In the genomic region with DNA sequence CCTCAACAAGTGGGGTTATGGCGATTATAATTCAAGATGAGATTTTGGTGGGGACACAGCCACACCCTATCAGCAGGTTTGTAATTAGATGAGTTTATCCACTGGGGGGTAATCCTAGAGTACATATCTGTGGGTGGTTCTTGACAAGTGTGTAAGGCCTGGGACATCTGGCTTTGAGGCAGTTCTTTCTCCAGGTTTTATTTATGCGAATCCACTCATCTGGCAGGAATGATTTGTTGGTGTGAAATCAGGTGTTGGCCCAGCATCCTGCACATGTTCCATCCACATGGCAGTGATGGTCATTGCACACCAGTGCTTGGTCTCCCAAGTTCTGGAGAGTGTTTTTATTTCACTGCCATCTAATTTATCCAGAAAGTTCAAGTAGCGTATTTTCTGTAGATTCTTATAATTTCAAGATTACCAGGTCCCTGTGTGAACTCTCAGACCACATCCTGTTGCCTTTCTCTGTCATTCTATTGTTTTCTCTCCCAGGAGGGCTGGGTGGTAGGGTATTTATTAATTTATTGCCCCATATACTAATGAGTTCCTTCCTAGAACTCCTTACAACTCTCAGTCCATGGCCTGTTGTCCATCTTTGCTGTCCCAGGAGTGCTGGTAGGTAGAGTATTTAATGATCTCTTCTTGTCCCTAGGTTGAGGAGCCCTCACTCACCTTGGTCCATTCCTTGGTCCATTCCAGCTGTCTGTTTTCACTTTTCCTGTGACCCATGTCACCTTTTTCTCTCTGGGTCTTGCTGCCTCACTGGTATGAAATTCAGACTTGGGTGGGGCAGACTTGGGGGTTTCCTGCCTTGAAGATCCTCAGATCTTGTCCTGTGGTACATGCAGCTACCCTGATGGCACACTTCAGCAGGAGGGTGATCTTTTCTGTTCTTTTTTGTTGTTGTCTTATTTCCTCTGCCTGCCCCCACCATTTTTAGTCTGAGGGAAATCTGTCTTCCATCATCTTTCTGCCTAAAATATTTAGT, we compare ENCODE assay signal across 9 cellular contexts. TPM values are rescaled to one million over a fixed set of nuclear protein-coding genes. Genes with fewer than 3 reads are reported as not detected.
DNase-seq lines count a peak whose midpoint lies in the region; ATAC-seq lines count a peak whose summit lies in the region.
"Had no signal": no experiment of that assay in that cellular context is flagged by ENCODE, and none has a peak within 500 bp of the region (broad histone marks: within the 10 kb centered on the region; RNA-seq: fewer than 3 reads in every experiment).

No MANE protein-coding gene starts in this region.

- H3K27ac ChIP-seq in naive thymus-derived CD4-positive, alpha-beta T cell (ENCODE audit: low read depth, low read length) = peak overlapping the region; percentile 79
- H3K27ac ChIP-seq: colonic mucosa had no signal

- intact Hi-C loops in activated CD4-positive, alpha-beta memory T cell treated with anti-CD3 and anti-CD28 coated beads for 36 hours (cut with micrococcal nuclease) = loop anchor here (5.0 kb wide), 1 partner anchor 53 kb away; no protein-coding TSS in a partner anchor
- intact Hi-C loops in naive thymus-derived CD4-positive, alpha-beta T cell (cut with micrococcal nuclease) = loop anchor here (1.0 to 5.0 kb wide), 8 partner anchors 7 to 112 kb away; partner anchors contain the start of gene RALA (in 1 of the 2)

- H3K4me3 Mint-ChIP-seq in activated CD4-positive, alpha-beta memory T cell treated with anti-CD3 and anti-CD28 coated beads for 36 hours = no peak overlapping the region
- peak overlapping the region; percentile 71 to 92 (median 82) for H3K4me3 Mint-ChIP-seq in naive thymus-derived CD4-positive, alpha-beta T cell

- CTCF ChIA-PET in activated CD4-positive, alpha-beta memory T cell treated with anti-CD3 and anti-CD28 coated beads for 36 hours (lab: Charles Lee) = no interaction called here
- CTCF ChIA-PET in naive thymus-derived CD4-positive, alpha-beta T cell (lab: Charles Lee) = interaction anchor here (0.9 to 1.1 kb wide), 3 partner anchors 52 to 111 kb away, joined by 3 to 4 read pairs (median 3); no protein-coding TSS in a partner anchor

- peaks cover 18 to 29% of the 10 kb centered on the region in 2 donors for H3K4me1 ChIP-seq in naive thymus-derived CD4-positive, alpha-beta T cell (ENCODE audit: control insufficient read depth in 2 of 2, insufficient read depth in 2 of 2, low read length in 2 of 2)
- H3K4me1 ChIP-seq: colonic mucosa had no signal

- peaks cover 33% of the 10 kb centered on the region for H3K36me3 Mint-ChIP-seq in activated CD4-positive, alpha-beta memory T cell treated with anti-CD3 and anti-CD28 coated beads for 36 hours
- H3K36me3 Mint-ChIP-seq in naive thymus-derived CD4-positive, alpha-beta T cell = peaks cover 14 to 55% (median 39%) of the 10 kb centered on the region in 5 donors

- H3K4me3 ChIP-seq in naive thymus-derived CD4-positive, alpha-beta T cell (ENCODE audit: low read length) = peak overlapping the region; percentile 37
- H3K4me3 ChIP-seq: colonic mucosa had no signal

- H3K27me3 ChIP-seq in naive thymus-derived CD4-positive, alpha-beta T cell (ENCODE audit: control insufficient read depth in 2 of 2, insufficient read depth in 2 of 2, low read length in 2 of 2) = no peaks in the 10 kb centered on the region
- H3K27me3 ChIP-seq: colonic mucosa had no signal

- ATAC-seq in HG02981 (IDR thresholded peaks at IDR 0.05; ENCODE audit: unreplicated experiment) = peak; percentile 74
- ATAC-seq in naive thymus-derived CD4-positive, alpha-beta T cell = peak; percentile 93
- ATAC-seq in HG03469 (IDR thresholded peaks at IDR 0.05; ENCODE audit: unreplicated experiment) = no peak

- no peaks in the 10 kb centered on the region for H3K27me3 Mint-ChIP-seq in activated CD4-positive, alpha-beta memory T cell treated with anti-CD3 and anti-CD28 coated beads for 36 hours
- H3K27me3 Mint-ChIP-seq in naive thymus-derived CD4-positive, alpha-beta T cell = no peaks in the 10 kb centered on the region

- DNase-seq in NCI-H82 (lab: John Stamatoyannopoulos, UW) = peak; percentile 8
- DNase-seq in NCI-H82 treated with DMSO at 0.1 percent for 48 hours (lab: John Stamatoyannopoulos, UW; ENCODE audit: unreplicated experiment) = no peak
- no peak for DNase-seq in activated CD4-positive, alpha-beta memory T cell treated with anti-CD3 and anti-CD28 coated beads for 36 hours
- DNase-seq in naive thymus-derived CD4-positive, alpha-beta T cell = peak in 7 of 9 donors; percentile 53 to 76 (median 68)
- no peak for DNase-seq in cerebellar nuclear complex (lab: John Stamatoyannopoulos, UW)
- no peak for DNase-seq in NCI-H510A (lab: John Stamatoyannopoulos, UW)
- DNase-seq: colonic mucosa had no signal

- no peaks in the 10 kb centered on the region for H3K9me3 ChIP-seq in naive thymus-derived CD4-positive, alpha-beta T cell (ENCODE audit: control insufficient read depth in 2 of 3, low read length in 3 of 3)
- H3K9me3 ChIP-seq: colonic mucosa had no signal

- no peaks in the 10 kb centered on the region for H3K36me3 ChIP-seq in naive thymus-derived CD4-positive, alpha-beta T cell (ENCODE audit: control insufficient read depth in 2 of 3, insufficient read depth in 3 of 3, low read length in 3 of 3)
- H3K36me3 ChIP-seq: colonic mucosa had no signal

- H3K4me1 Mint-ChIP-seq in activated CD4-positive, alpha-beta memory T cell treated with anti-CD3 and anti-CD28 coated beads for 36 hours (ENCODE audit: low read depth) = peaks cover 69% of the 10 kb centered on the region
- peaks cover 53 to 93% (median 72%) of the 10 kb centered on the region in 7 donors for H3K4me1 Mint-ChIP-seq in naive thymus-derived CD4-positive, alpha-beta T cell

- H3K9me3 Mint-ChIP-seq in activated CD4-positive, alpha-beta memory T cell treated with anti-CD3 and anti-CD28 coated beads for 36 hours = no peaks in the 10 kb centered on the region
- peaks cover 0 to 8% (median 0%) of the 10 kb centered on the region in 11 donors for H3K9me3 Mint-ChIP-seq in naive thymus-derived CD4-positive, alpha-beta T cell

- POLR2A ChIA-PET in activated CD4-positive, alpha-beta memory T cell treated with anti-CD3 and anti-CD28 coated beads for 36 hours (lab: Charles Lee) = no interaction called here
- POLR2A ChIA-PET in naive thymus-derived CD4-positive, alpha-beta T cell (lab: Charles Lee) = interaction anchor here (0.5 to 2.0 kb wide), 6 partner anchors 10 to 97 kb away, joined by 3 to 23 read pairs (median 8); partner anchors contain the start of gene RALA

- peak overlapping the region; percentile 75 for H3K27ac Mint-ChIP-seq in activated CD4-positive, alpha-beta memory T cell treated with anti-CD3 and anti-CD28 coated beads for 36 hours
- H3K27ac Mint-ChIP-seq in naive thymus-derived CD4-positive, alpha-beta T cell = peak overlapping the region; percentile 92 to 99 (median 98)

RNA-seq across cellular contexts. Expression of gene RALA, which starts 10.5 kb away (rescaled TPM):
- total RNA-seq in activated CD4-positive, alpha-beta memory T cell treated with anti-CD3 and anti-CD28 coated beads for 36 hours = 10 to 100 TPM; 27.1 to 31.4 TPM
- 10 to 100 TPM; 24.8 to 48.2 (median 32.8) TPM for total RNA-seq in naive thymus-derived CD4-positive, alpha-beta T cell
- polyA plus RNA-seq in naive thymus-derived CD4-positive, alpha-beta T cell = 10 to 100 TPM; 40.2 to 44.3 TPM

Comparison
In these comparisons a context has a peak if more than half of its experiments do, and no peak if none do; other contexts are left out.
1. DNase-seq: peak in NCI-H82 (single experiment) and naive thymus-derived CD4-positive, alpha-beta T cell (7 of 9); none in NCI-H82 treated with DMSO at 0.1 percent for 48 hours (single experiment), activated CD4-positive, alpha-beta memory T cell treated with anti-CD3 and anti-CD28 coated beads for 36 hours (single experiment), cerebellar nuclear complex (0 of 2) and NCI-H510A (single experiment).